24 cellular contexts compared by ENCODE assay signal in the genomic region with DNA sequence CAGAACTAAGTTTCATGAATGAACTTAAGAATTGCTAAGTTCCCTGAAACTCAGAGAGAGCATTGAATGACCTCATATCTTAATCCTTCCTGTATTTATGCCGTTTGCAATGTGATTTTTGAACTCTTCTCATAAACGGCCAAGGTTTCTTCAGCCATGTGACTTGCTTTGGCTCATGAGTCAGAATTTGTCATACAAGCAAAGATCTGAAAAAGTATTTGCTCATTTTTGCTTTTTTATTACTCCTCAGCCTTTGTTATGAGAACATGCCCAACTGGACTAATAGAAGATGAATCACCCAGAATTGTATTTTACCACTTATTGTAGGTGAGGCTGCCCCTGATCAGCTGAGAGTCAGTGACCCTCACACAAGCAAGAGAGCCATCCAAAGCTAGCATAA.
DNase-seq lines count a peak whose midpoint lies in the region; ATAC-seq and TF ChIP-seq lines count a peak whose summit lies in the region.
"Had no signal": no experiment of that assay in that cellular context is flagged by ENCODE, and none has a peak within 500 bp of the region (broad histone marks: within the 10 kb centered on the region; RNA-seq: fewer than 3 reads in every experiment).

No MANE protein-coding gene starts in this region.

- DNase-seq in A673 (ENCODE audit: low spot score) (peak; percentile 27), M059J (ENCODE audit: low read depth) (peak; percentile 6), astrocyte of the hippocampus (ENCODE audit: low read depth, low spot score) (peak; percentile 13), foreskin melanocyte (peak; percentile 10), dorsolateral prefrontal cortex (no peak), ovary (no peak)
- no peak for DNase-seq in activated CD8-positive, alpha-beta memory T cell treated with anti-CD3 and anti-CD28 coated beads, Interleukin-2, amount 50 U/mL, for 48 hours
- DNase-seq: 8988T; activated CD4-positive, alpha-beta memory T cell treated with anti-CD3 and anti-CD28 coated beads, Interleukin-2, amount 10 ng/mL, durations not matched to agents 7 days and 5 days; activated CD4-positive, CD25-positive, alpha-beta regulatory T cell; activated naive CD4-positive, alpha-beta T cell; activated T-cell treated with anti-CD3 and anti-CD28 coated beads for 4 hours; adrenal gland; central memory CD4-positive, alpha-beta T cell; HCEC 1CT; KG1; mesendoderm; naive B cell; NCI-H524; occipital lobe; stimulated activated CD4-positive, alpha-beta T cell treated with anti-CD3 and anti-CD28 coated beads, Interleukin-4, amount 100 ng/mL, for 4 hours; stimulated activated naive CD8-positive, alpha-beta T cell treated with anti-CD3 and anti-CD28 coated beads, Interleukin-15, amount 100 ng/mL, for 72 hours; T-helper 9 cell had no signal

- TF ChIP-seq CTCF in A673 (conservative IDR thresholded peaks at IDR 0.05; ENCODE audit: low read depth, low read length): no peak
- TF ChIP-seq CTCF in dorsolateral prefrontal cortex (IDR thresholded peaks at IDR 0.05 in 54 of 56, conservative IDR thresholded peaks at IDR 0.05 in 2 of 56; ENCODE audit: low read depth in 1 of 56, partially characterized antibody in 56 of 56): no peak
- TF ChIP-seq CTCF in ovary (IDR thresholded peaks at IDR 0.05): no peak

- ATAC-seq in HG02852 (IDR thresholded peaks at IDR 0.05; ENCODE audit: unreplicated experiment): no peak
- ATAC-seq: stimulated activated naive CD8-positive, alpha-beta T cell treated with anti-CD3 and anti-CD28 coated beads, Interleukin-15, amount 100 ng/mL, for 72 hours had no signal

- CTCF ChIA-PET in A673 (lab: Charles Lee): no interaction called here

- POLR2A ChIA-PET in A673 (lab: Charles Lee; ENCODE audit: low non-redundant PET): no interaction called here

- no peaks in the 10 kb centered on the region for H3K27me3 ChIP-seq in A673 (replicated peaks; ENCODE audit: insufficient read depth, low read depth, low read length, poor library complexity)
- H3K27me3 ChIP-seq in dorsolateral prefrontal cortex: peaks cover 0 to 21% (median 5%) of the 10 kb centered on the region in 45 donors
- H3K27me3 ChIP-seq in ovary: no peaks in the 10 kb centered on the region
- H3K27me3 ChIP-seq: adrenal gland had no signal

- no peak overlapping the region for H3K27ac ChIP-seq in A673 (ENCODE audit: low read depth, low read length, poor library complexity, severe bottlenecking)
- no peak overlapping the region for H3K27ac ChIP-seq in dorsolateral prefrontal cortex
- H3K27ac ChIP-seq in ovary: no peak overlapping the region
- H3K27ac ChIP-seq: adrenal gland had no signal

- intact Hi-C loops in A673 (cut with micrococcal nuclease; ENCODE audit: unreplicated experiment) (no loop called here), dorsolateral prefrontal cortex (cut with DNase I) (no loop called here), ovary (cut with DNase I) (no loop called here)

- no peaks in the 10 kb centered on the region for H3K4me1 ChIP-seq in A673 (ENCODE audit: insufficient read depth, low read length, poor library complexity, severe bottlenecking)
- no peaks in the 10 kb centered on the region for H3K4me1 ChIP-seq in ovary (ENCODE audit: insufficient read depth)
- H3K4me1 ChIP-seq: adrenal gland had no signal

- TF ChIP-seq EP300 in ovary (IDR thresholded peaks at IDR 0.05): no peak

- WGBS in ovary, 3 donors: 34 to 56% (median 39%) methylated on average over 2 of the region's 2 CpGs

- H3K36me3 ChIP-seq in A673 (ENCODE audit: insufficient read depth, low read length, poor library complexity, severe bottlenecking) (no peaks in the 10 kb centered on the region), ovary (no peaks in the 10 kb centered on the region)
- H3K36me3 ChIP-seq: adrenal gland had no signal

- H3K4me3 ChIP-seq in A673 (ENCODE audit: low read depth, low read length, poor library complexity, severe bottlenecking): no peak overlapping the region
- no peak overlapping the region for H3K4me3 ChIP-seq in dorsolateral prefrontal cortex
- no peak overlapping the region for H3K4me3 ChIP-seq in ovary
- H3K4me3 ChIP-seq: adrenal gland had no signal

- H3K9me3 ChIP-seq in A673 (ENCODE audit: low read depth, low read length, poor library complexity, severe bottlenecking) (no peaks in the 10 kb centered on the region), ovary (no peaks in the 10 kb centered on the region)
- H3K9me3 ChIP-seq: adrenal gland had no signal

- TF ChIP-seq POLR2A in ovary (IDR thresholded peaks at IDR 0.05): no peak

- BruUV-seq in A673 (replicated peaks; lab: Mats Ljungman, UMichigan): no TSS peak

Comparison
In these comparisons a context has a peak if more than half of its experiments do, and no peak if none do; other contexts are left out.
1. DNase-seq: peak in A673 (single experiment), M059J (single experiment), astrocyte of the hippocampus (single experiment) and foreskin melanocyte (single experiment); none in dorsolateral prefrontal cortex (0 of 10), ovary (0 of 5) and activated CD8-positive, alpha-beta memory T cell treated with anti-CD3 and anti-CD28 coated beads, Interleukin-2, amount 50 U/mL, for 48 hours (single experiment).